In the genomic region with DNA sequence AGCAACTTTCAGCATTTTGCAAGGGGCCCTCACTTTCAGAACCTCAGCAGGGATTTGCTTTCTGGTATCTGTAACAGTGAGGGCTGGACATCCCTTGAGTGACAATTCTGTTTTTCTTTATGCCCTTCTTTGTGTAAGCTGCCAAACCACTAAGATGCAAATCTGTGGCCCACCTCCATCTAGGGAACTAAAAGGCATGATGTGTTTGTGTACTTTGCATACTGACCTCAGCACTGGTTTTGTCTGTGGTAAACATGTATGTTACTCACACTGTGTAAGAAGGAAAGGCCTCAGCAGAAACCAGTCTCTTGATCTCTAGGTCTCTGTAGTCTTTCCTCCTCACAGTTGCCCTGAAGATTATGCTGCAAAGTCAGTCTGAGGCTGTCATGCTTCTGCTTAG, we compare ENCODE assay signal across 11 cellular contexts.
DNase-seq lines count a peak whose midpoint lies in the region; ATAC-seq and FAIRE-seq lines count a peak whose summit lies in the region.
"Had no signal": no experiment of that assay in that cellular context is flagged by ENCODE, and none has a peak within 500 bp of the region (broad histone marks: within the 10 kb centered on the region; RNA-seq: fewer than 3 reads in every experiment).

No MANE protein-coding gene starts in this region.

- FAIRE-seq in RCC 7860 (lab: Jason Lieb, UNC), result no peak
- FAIRE-seq: G401.6 had no signal

- H3K4me3 ChIP-seq in skeletal muscle cell (ENCODE audit: low read depth, low read length), result no peak overlapping the region

- ATAC-seq in GM19043 (IDR thresholded peaks at IDR 0.05; ENCODE audit: low read depth, unreplicated experiment) (peak; percentile 99), HG02610 (IDR thresholded peaks at IDR 0.05; ENCODE audit: unreplicated experiment) (peak; percentile 100), HG03469 (IDR thresholded peaks at IDR 0.05; ENCODE audit: unreplicated experiment) (peak; percentile 100)
- ATAC-seq: activated naive CD8-positive, alpha-beta T cell treated with anti-CD3 and anti-CD28 coated beads, Interleukin-2, amount 50 U/mL, for 24 hours had no signal

- peak; percentile 54 for DNase-seq in skeletal muscle cell (ENCODE audit: low read depth)
- DNase-seq in NOMO-1 (lab: John Stamatoyannopoulos, UW; ENCODE audit: unreplicated experiment in 2 of 2), result no peak
- no peak for DNase-seq in RCC 7860 (ENCODE audit: low spot score)
- no peak for DNase-seq in nucleus accumbens (lab: John Stamatoyannopoulos, UW)
- DNase-seq in NCI-H1417 treated with DMSO at 0.1 percent for 48 hours (lab: John Stamatoyannopoulos, UW), result no peak
- DNase-seq: activated naive CD8-positive, alpha-beta T cell treated with anti-CD3 and anti-CD28 coated beads, Interleukin-2, amount 50 U/mL, for 24 hours; NCI-H524 had no signal
